In the genomic region with DNA sequence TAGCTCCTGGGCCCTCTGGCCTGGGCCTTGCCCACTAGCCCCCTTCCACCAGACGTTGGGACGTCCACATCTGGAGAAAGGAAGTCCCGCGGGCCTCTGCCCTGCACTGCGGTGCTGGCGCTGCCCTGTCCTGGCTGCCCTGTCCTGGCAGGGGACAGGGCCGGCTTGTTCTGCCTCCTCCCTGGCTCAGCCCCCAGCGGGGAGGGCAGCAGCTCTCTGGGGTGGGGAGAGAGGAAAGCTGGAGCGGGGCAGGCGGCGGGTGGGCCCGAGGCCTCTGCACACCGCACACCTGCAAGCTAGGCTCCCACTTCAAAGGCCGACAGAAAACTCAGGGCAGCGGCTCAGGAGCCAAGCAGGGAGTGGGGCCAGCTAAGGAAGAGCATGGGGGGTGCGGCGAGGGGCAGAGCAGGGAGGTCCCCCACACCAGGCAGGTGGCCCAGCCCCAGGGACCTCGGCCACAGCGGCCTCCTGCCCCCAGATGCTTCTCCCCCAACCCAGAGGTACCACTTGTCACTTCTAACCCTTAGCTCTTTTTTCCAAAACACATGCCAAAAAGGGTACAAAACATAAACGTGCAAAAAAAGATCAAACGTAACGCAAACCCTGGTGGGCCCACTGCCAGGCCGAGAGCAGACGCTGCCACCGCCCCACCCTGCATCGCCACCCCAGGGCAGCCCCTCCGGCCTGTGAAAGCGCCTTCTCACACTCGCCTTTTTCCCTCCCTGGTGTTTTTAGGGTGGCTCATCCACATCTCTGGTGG, we compare ENCODE assay signal across 14 cellular contexts. TPM values are rescaled to one million over a fixed set of nuclear protein-coding genes. Genes with fewer than 3 reads are reported as not detected.
DNase-seq lines count a peak whose midpoint lies in the region; ATAC-seq, FAIRE-seq and TF ChIP-seq lines count a peak whose summit lies in the region.
"Had no signal": no experiment of that assay in that cellular context is flagged by ENCODE, and none has a peak within 500 bp of the region (broad histone marks: within the 10 kb centered on the region; RNA-seq: fewer than 3 reads in every experiment).

No MANE protein-coding gene starts in this region.

- CTCF ChIA-PET in HEK293 (lab: Yijun Ruan, JAX), result interaction anchor here (1.2 kb wide), 1 partner anchor 28 kb away, joined by 4 read pairs; no protein-coding TSS in a partner anchor
- CTCF ChIA-PET in H1 (lab: Charles Lee; ENCODE audit: partially characterized antibody), result interaction anchor here (0.9 to 1.3 kb wide), 3 partner anchors 8 to 67 kb away, joined by 3 read pairs; no protein-coding TSS in a partner anchor

- H2BK5ac ChIP-seq in H1 (ENCODE audit: low read depth, low read length) (no peak overlapping the region), neuronal stem cell (ENCODE audit: low read length) (no peak overlapping the region)

- H3K4ac ChIP-seq in H1 (replicated peaks; ENCODE audit: insufficient read length, low read depth, low read length) (no peak overlapping the region), neuronal stem cell (ENCODE audit: low read length) (no peak overlapping the region)

- H3K9me3 ChIP-seq in BLaER1, result no peaks in the 10 kb centered on the region
- no peaks in the 10 kb centered on the region for H3K9me3 ChIP-seq in HEK293 (ENCODE audit: control insufficient read depth, insufficient read depth, low read depth, low read length)
- H3K9me3 ChIP-seq in H1 (ENCODE audit: insufficient read depth in 2 of 2, low read depth in 1 of 2, low read length in 1 of 2), result no peaks in the 10 kb centered on the region
- H3K9me3 ChIP-seq in neuronal stem cell (replicated peaks in 1 of 2; ENCODE audit: control insufficient read depth in 2 of 2, insufficient read depth in 1 of 2, low read depth in 1 of 2, low read length in 2 of 2), result peaks cover 0 to 2% of the 10 kb centered on the region in 2 donors
- H3K9me3 ChIP-seq in Karpas-422 (ENCODE audit: low read length), result no peaks in the 10 kb centered on the region
- H3K9me3 ChIP-seq: uterus had no signal

- no peaks in the 10 kb centered on the region for H3K36me3 ChIP-seq in BLaER1
- no peaks in the 10 kb centered on the region for H3K36me3 ChIP-seq in HEK293 (ENCODE audit: control insufficient read depth in 2 of 2, insufficient read depth in 1 of 2, low read length in 2 of 2)
- H3K36me3 ChIP-seq in H1 (ENCODE audit: control insufficient read depth in 2 of 4, insufficient read depth in 4 of 4, low read length in 3 of 4), result no peaks in the 10 kb centered on the region
- no peaks in the 10 kb centered on the region for H3K36me3 ChIP-seq in neuronal stem cell (replicated peaks in 1 of 2; ENCODE audit: control insufficient read depth in 2 of 2, insufficient read depth in 2 of 2, low read length in 2 of 2)
- no peaks in the 10 kb centered on the region for H3K36me3 ChIP-seq in Karpas-422 (ENCODE audit: insufficient read depth, low read length)
- H3K36me3 ChIP-seq: uterus had no signal

- H2BK12ac ChIP-seq in H1 (ENCODE audit: low read depth, low read length) (0 out of 2 replicates have a peak overlapping the region, but pooled peaks have one; percentile 75), neuronal stem cell (ENCODE audit: low read length) (no peak overlapping the region)

- H3K23me2 ChIP-seq in H1 (ENCODE audit: low read depth, low read length), result peaks cover 2% of the 10 kb centered on the region; the same call in 1 of the 2 replicates

- H2BK15ac ChIP-seq in H1 (ENCODE audit: low read length) (no peak overlapping the region), neuronal stem cell (ENCODE audit: low read length) (no peak overlapping the region)

- H4K91ac ChIP-seq in H1 (replicated peaks; ENCODE audit: insufficient read length, low read length) (no peak overlapping the region), neuronal stem cell (ENCODE audit: low read depth, low read length, poor library complexity) (no peak overlapping the region)

- WGBS in H1 (ENCODE audit: extremely low coverage in 1 of 2, insufficient coverage in 1 of 2, insufficient read length in 1 of 2, insufficient replicate concordance in 2 of 2, low coverage in 1 of 2, low lambda C conversion rate in 2 of 2, missing lambda C conversion rate in 1 of 2), 2 experiments, result 92% methylated on average over 24 of the region's 29 CpGs; no CpG with 5 or more reads in 1 of the 2 experiments
- WGBS in neuronal stem cell (ENCODE audit: extremely low coverage in 2 of 2, insufficient read length in 2 of 2, insufficient replicate concordance in 1 of 2), 2 donors, result no CpG with 5 or more reads among the region's 29 CpGs

- no peak for TF ChIP-seq RAD21 in H1 (IDR thresholded peaks at IDR 0.05 in 1 of 2, conservative IDR thresholded peaks at IDR 0.05 in 1 of 2; ENCODE audit: low read depth in 2 of 2, low read length in 2 of 2)

- no peak for TF ChIP-seq EP300 in H1 (IDR thresholded peaks at IDR 0.05; ENCODE audit: borderline replicate concordance in 1 of 2, low read depth in 2 of 2, low read length in 2 of 2)

- H3K9me2 ChIP-seq in Karpas-422 (replicated peaks; ENCODE audit: insufficient read depth, low read length), result no peaks in the 10 kb centered on the region

- H2AK5ac ChIP-seq in H1 (ENCODE audit: low read depth, low read length) (0 out of 2 replicates have a peak overlapping the region, but pooled peaks have one; percentile 10), neuronal stem cell (ENCODE audit: low read depth, low read length) (no peak overlapping the region)

- H2AFZ ChIP-seq in H1 (ENCODE audit: low read length), result no peak overlapping the region
- no peak overlapping the region for H2AFZ ChIP-seq in neuronal stem cell (ENCODE audit: low read length)
- no peak overlapping the region for H2AFZ ChIP-seq in Karpas-422 (ENCODE audit: low read length)
- H2AFZ ChIP-seq: parathyroid adenoma had no signal

- H3K27me3 ChIP-seq in BLaER1 (no peaks in the 10 kb centered on the region), H1 (replicated peaks in 1 of 4; ENCODE audit: control insufficient read depth in 3 of 4, extremely low read depth in 1 of 4, insufficient read depth in 3 of 4, low read length in 3 of 4) (no peaks in the 10 kb centered on the region), neuronal stem cell (ENCODE audit: control insufficient read depth in 3 of 3, insufficient read depth in 3 of 3, low read depth in 1 of 3, low read length in 3 of 3) (peaks cover 0 to 11% (median 0%) of the 10 kb centered on the region in 3 experiments), Karpas-422 (ENCODE audit: low read length) (no peaks in the 10 kb centered on the region)
- H3K27me3 ChIP-seq: uterus had no signal

- H3K79me2 ChIP-seq in H1 (ENCODE audit: control insufficient read depth in 1 of 2, insufficient read depth in 2 of 2, low read length in 2 of 2) (no peaks in the 10 kb centered on the region), Karpas-422 (ENCODE audit: low read length) (no peaks in the 10 kb centered on the region)

- DNase-seq in H1 (ENCODE audit: low read depth in 1 of 2, low spot score in 2 of 2) (no peak), neuronal stem cell (ENCODE audit: low spot score) (no peak), A172 (ENCODE audit: low spot score) (no peak), middle frontal gyrus (ENCODE audit: extremely low spot score, low spot score) (no peak), Karpas-422 (no peak)
- DNase-seq: C1 segment of cervical spinal cord, mesenchymal stem cell, SIG-M5 had no signal

- H3K4me2 ChIP-seq in BLaER1, result peak overlapping the region; percentile 93
- H3K4me2 ChIP-seq in H1 (ENCODE audit: insufficient read depth in 1 of 2, low read depth in 2 of 2, low read length in 2 of 2), result no peak overlapping the region
- H3K4me2 ChIP-seq in neuronal stem cell (ENCODE audit: insufficient read depth, low read length, poor library complexity, severe bottlenecking), result no peak overlapping the region
- H3K4me2 ChIP-seq in Karpas-422 (ENCODE audit: low read depth, low read length, poor library complexity, severe bottlenecking), result no peak overlapping the region

- no peak overlapping the region for H3K56ac ChIP-seq in H1 (replicated peaks; ENCODE audit: insufficient read length, low read depth, low read length)

- H3K9ac ChIP-seq in BLaER1, result no peak overlapping the region
- no peak overlapping the region for H3K9ac ChIP-seq in H1 (replicated peaks in 1 of 4; ENCODE audit: extremely low read depth in 1 of 4, low read depth in 3 of 4, low read length in 3 of 4)
- no peak overlapping the region for H3K9ac ChIP-seq in neuronal stem cell (ENCODE audit: low read depth, low read length, poor library complexity)
- no peak overlapping the region for H3K9ac ChIP-seq in Karpas-422 (ENCODE audit: low read length)
- H3K9ac ChIP-seq: parathyroid adenoma had no signal

- H2BK120ac ChIP-seq in H1 (replicated peaks; ENCODE audit: low read depth, low read length), result no peak overlapping the region
- no peak overlapping the region for H2BK120ac ChIP-seq in neuronal stem cell (ENCODE audit: low read depth, low read length)

- no peak overlapping the region for H3K14ac ChIP-seq in H1 (ENCODE audit: insufficient read length)
- peak overlapping the region; percentile 63 for H3K14ac ChIP-seq in neuronal stem cell (ENCODE audit: low read length)

- H4K20me1 ChIP-seq in BLaER1, result no peaks in the 10 kb centered on the region
- no peaks in the 10 kb centered on the region for H4K20me1 ChIP-seq in H1 (replicated peaks in 1 of 2; ENCODE audit: control insufficient read depth in 1 of 2, insufficient read depth in 2 of 2, low read length in 2 of 2)
- no peaks in the 10 kb centered on the region for H4K20me1 ChIP-seq in Karpas-422 (ENCODE audit: insufficient read depth, low read depth, low read length)

- H3K27ac ChIP-seq in BLaER1 (peak overlapping the region; percentile 51; the same call in 1 of the 2 replicates), HEK293 (ENCODE audit: extremely low read depth, low read depth, low read length) (no peak overlapping the region), H1 (ENCODE audit: low read depth, low read length) (no peak overlapping the region), neuronal stem cell (replicated peaks; ENCODE audit: low read length) (no peak overlapping the region), Karpas-422 (ENCODE audit: low read length) (no peak overlapping the region)
- H3K27ac ChIP-seq: parathyroid adenoma had no signal

- POLR2A ChIA-PET in HEK293 (lab: Yijun Ruan, JAX) (no interaction called here), H1 (lab: Charles Lee; ENCODE audit: partially characterized antibody) (no interaction called here)

- H4K8ac ChIP-seq in H1 (ENCODE audit: extremely low read depth, insufficient read depth, low read length) (no peak overlapping the region), neuronal stem cell (ENCODE audit: low read depth, low read length) (no peak overlapping the region)

- H3K79me1 ChIP-seq in H1 (ENCODE audit: low read depth, low read length), result no peaks in the 10 kb centered on the region
- peaks cover 2% of the 10 kb centered on the region for H3K79me1 ChIP-seq in neuronal stem cell (ENCODE audit: low read depth, low read length)

- no peak overlapping the region for H3K4me3 ChIP-seq in BLaER1
- H3K4me3 ChIP-seq in HEK293 (ENCODE audit: low read depth, low read length), result no peak overlapping the region
- no peak overlapping the region for H3K4me3 ChIP-seq in H1 (ENCODE audit: extremely low read depth in 1 of 4, insufficient read depth in 2 of 4, low read depth in 3 of 4, low read length in 4 of 4)
- no peak overlapping the region for H3K4me3 ChIP-seq in neuronal stem cell (ENCODE audit: low read length in 2 of 2)
- H3K4me3 ChIP-seq in Karpas-422 (ENCODE audit: low read length), result no peak overlapping the region
- H3K4me3 ChIP-seq: uterus had no signal

- no peak overlapping the region for H4K5ac ChIP-seq in H1 (ENCODE audit: insufficient read length, low read depth, low read length)

- TF ChIP-seq POLR2A in H1 (IDR thresholded peaks at IDR 0.05; ENCODE audit: control extremely low read depth in 1 of 2, low read depth in 2 of 2, low read length in 2 of 2), result no peak

- H3K4me1 ChIP-seq in BLaER1, result peaks cover 57% of the 10 kb centered on the region
- H3K4me1 ChIP-seq in HEK293 (ENCODE audit: control insufficient read depth, insufficient read depth, low read length), result peaks cover 11% of the 10 kb centered on the region
- peaks cover 0 to 19% (median 15%) of the 10 kb centered on the region in 4 experiments; a peak in 6 of 7 replicates for H3K4me1 ChIP-seq in H1 (replicated peaks in 1 of 4; ENCODE audit: control insufficient read depth in 3 of 4, insufficient read depth in 4 of 4, low read length in 3 of 4)
- peaks cover 8 to 21% of the 10 kb centered on the region in 2 donors for H3K4me1 ChIP-seq in neuronal stem cell (ENCODE audit: control insufficient read depth in 2 of 2, insufficient read depth in 1 of 2, low read depth in 1 of 2, low read length in 2 of 2)
- H3K4me1 ChIP-seq in Karpas-422 (ENCODE audit: low read length), result peaks cover 8% of the 10 kb centered on the region
- H3K4me1 ChIP-seq: parathyroid adenoma, uterus had no signal

- TF ChIP-seq CTCF in HEK293 (tag by site-specific recombination; IDR thresholded peaks at IDR 0.05), result no peak
- TF ChIP-seq CTCF in H1 (IDR thresholded peaks at IDR 0.05; ENCODE audit: control extremely low read depth in 1 of 3, insufficient read depth in 1 of 3, low read depth in 1 of 3, low read length in 3 of 3), result no peak

- no peak for ATAC-seq in GM18861 (IDR thresholded peaks at IDR 0.05; ENCODE audit: unreplicated experiment)

- H2BK20ac ChIP-seq in H1 (ENCODE audit: low read length), result no peak overlapping the region

- no peak overlapping the region; the same call in 1 of the 2 replicates for H3K18ac ChIP-seq in H1 (ENCODE audit: extremely low read depth, low read length)
- H3K18ac ChIP-seq in neuronal stem cell (ENCODE audit: low read length), result peak overlapping the region; percentile 7

- FAIRE-seq in H1 (lab: Jason Lieb, UNC), result no peak
- FAIRE-seq: GM12891 had no signal

- H3K23ac ChIP-seq in H1 (ENCODE audit: insufficient read length), result no peak overlapping the region
- H3K23ac ChIP-seq in neuronal stem cell (ENCODE audit: low read depth, low read length, poor library complexity), result no peak overlapping the region

RNA-seq across cellular contexts. Expression of a gene that starts 13.5 kb away (rescaled TPM):
- 1.9 and 2.4 TPM in 2 replicates for total RNA-seq in H1 (2021; fragmentation: NEBNext Ultra II Directional; extraction: Animal tissue kit (Norgen Biotek cat#: 25700))
- 1.9 and 2.6 TPM in 2 replicates for polyA plus RNA-seq in H1 (2011; rRNA removed)
- polyA plus RNA-seq in H1 (2011; cell fraction: cytosol; rRNA removed), result 1.7 TPM
- 8.2 TPM for polyA plus RNA-seq in H1 (2011; cell fraction: nucleus; rRNA removed)
- 1.1 to 1.8 TPM (median 1.6 TPM) in 4 replicates for polyA plus RNA-seq in H1 (2012, experiment 1 of 2)
- 0.67 TPM for polyA plus RNA-seq in H1 (2012, experiment 2 of 2)
- 0.95 TPM for polyA plus RNA-seq in H1 (2013, experiment 1 of 2)
- 1.0 TPM for polyA plus RNA-seq in H1 (2013, experiment 2 of 2)
- polyA minus RNA-seq in H1 (2011; rRNA and poly(A)+ RNA removed), result 3.0 and 3.2 TPM in 2 replicates
- 5.0 TPM for polyA minus RNA-seq in H1 (2011; cell fraction: cytosol; rRNA and poly(A)+ RNA removed)
- polyA minus RNA-seq in H1 (2011; cell fraction: nucleus; rRNA and poly(A)+ RNA removed), result 11.6 TPM
- 0.14 TPM for polyA plus RNA-seq in neuronal stem cell (2013, experiment 1 of 2)
- polyA plus RNA-seq in neuronal stem cell (2013, experiment 2 of 2), result 0.04 TPM
- 2.5 and 5.2 TPM in 2 replicates for total RNA-seq in A172 (2014; rRNA removed; shearing (Covaris generic))
- total RNA-seq in Karpas-422 (2014; rRNA removed; shearing (Covaris generic); ENCODE audit: low replicate concordance), result 1.9 and 25.3 TPM in 2 replicates
